Comparison of ENCODE assay signal across 8 cellular contexts in genomic region chr5:81579525-81579924, GRCh38.
DNase-seq lines count a peak whose midpoint lies in the region; ATAC-seq, FAIRE-seq and TF ChIP-seq lines count a peak whose summit lies in the region.

No MANE protein-coding gene starts in this region.

- peak overlapping the region; percentile 0 for H3K4me3 Mint-ChIP-seq in natural killer cell treated with Interleukin-12 subunit alpha and Interleukin-12 subunit beta and Interleukin-15 and Interleukin-18, amount 100 ng/mL, for 72 hours

- no peaks in the 10 kb centered on the region for H3K27me3 ChIP-seq in Karpas-422 (ENCODE audit: low read length)

- peak overlapping the region in 1 of 2 donors; percentile 41 for H3K27ac Mint-ChIP-seq in natural killer cell treated with Interleukin-12 subunit alpha and Interleukin-12 subunit beta and Interleukin-15 and Interleukin-18, amount 100 ng/mL, for 72 hours

- FAIRE-seq in GM19239 (lab: Jason Lieb, UNC), result no peak

- H3K36me3 ChIP-seq in Karpas-422 (ENCODE audit: insufficient read depth, low read length) (no peaks in the 10 kb centered on the region; the same call in 1 of the 2 replicates), SK-N-MC (ENCODE audit: insufficient read depth, low read length) (no peaks in the 10 kb centered on the region)

- no peaks in the 10 kb centered on the region for H3K27me3 Mint-ChIP-seq in natural killer cell treated with Interleukin-12 subunit alpha and Interleukin-12 subunit beta and Interleukin-15 and Interleukin-18, amount 100 ng/mL, for 72 hours

- no peaks in the 10 kb centered on the region for H3K36me3 Mint-ChIP-seq in natural killer cell treated with Interleukin-12 subunit alpha and Interleukin-12 subunit beta and Interleukin-15 and Interleukin-18, amount 100 ng/mL, for 72 hours

- H3K9me3 ChIP-seq in Karpas-422 (ENCODE audit: low read length) (no peaks in the 10 kb centered on the region), SK-N-MC (ENCODE audit: low read depth, low read length) (no peaks in the 10 kb centered on the region)

- H3K9ac ChIP-seq in Karpas-422 (ENCODE audit: low read length), result no peak overlapping the region
- H3K9ac ChIP-seq in SK-N-MC (ENCODE audit: insufficient read length), result no peak overlapping the region

- no peak overlapping the region for H2AFZ ChIP-seq in Karpas-422 (ENCODE audit: low read length)

- no peak overlapping the region for H3K4me3 ChIP-seq in Karpas-422 (ENCODE audit: low read length)
- H3K4me3 ChIP-seq in SK-N-MC, result no peak overlapping the region

- H4K20me1 ChIP-seq in Karpas-422 (ENCODE audit: insufficient read depth, low read depth, low read length), result no peaks in the 10 kb centered on the region

- ATAC-seq in natural killer cell treated with Interleukin-12 subunit alpha and Interleukin-12 subunit beta and Interleukin-15 and Interleukin-18, amount 100 ng/mL, for 72 hours, result peak; percentile 65 to 83
- no peak for ATAC-seq in HG03045 (IDR thresholded peaks at IDR 0.05; ENCODE audit: unreplicated experiment)

- DNase-seq in SIG-M5 treated with dmso at 0.1 percent for 504 hours (lab: John Stamatoyannopoulos, UW; ENCODE audit: unreplicated experiment) (peak; percentile 38), SIG-M5 (lab: John Stamatoyannopoulos, UW) (no peak), Karpas-422 (peak; percentile 70), SK-N-MC (ENCODE audit: low read depth, low spot score) (peak; percentile 78), GM19239 (ENCODE audit: insufficient read length, low spot score) (no peak), GM20000 (ENCODE audit: low spot score) (no peak)
- DNase-seq in natural killer cell treated with Interleukin-12 subunit alpha and Interleukin-12 subunit beta and Interleukin-15 and Interleukin-18, amount 100 ng/mL, for 72 hours (ENCODE audit: low spot score), result no peak

- no peaks in the 10 kb centered on the region for H3K9me3 Mint-ChIP-seq in natural killer cell treated with Interleukin-12 subunit alpha and Interleukin-12 subunit beta and Interleukin-15 and Interleukin-18, amount 100 ng/mL, for 72 hours

- peaks cover 78% of the 10 kb centered on the region for H3K79me2 ChIP-seq in Karpas-422 (ENCODE audit: low read length)

- H3K4me2 ChIP-seq in Karpas-422 (ENCODE audit: low read depth, low read length, poor library complexity, severe bottlenecking), result peak overlapping the region; percentile 38

- H3K27ac ChIP-seq in Karpas-422 (ENCODE audit: low read length) (peak overlapping the region; percentile 28), SK-N-MC (no peak overlapping the region)

- peaks cover 32% of the 10 kb centered on the region for H3K4me1 ChIP-seq in Karpas-422 (ENCODE audit: low read length)

- H3K4me1 Mint-ChIP-seq in natural killer cell treated with Interleukin-12 subunit alpha and Interleukin-12 subunit beta and Interleukin-15 and Interleukin-18, amount 100 ng/mL, for 72 hours (ENCODE audit: low read depth in 2 of 2), result peaks cover 9 to 10% of the 10 kb centered on the region in 2 donors

- no peak for TF ChIP-seq CTCF in GM20000 (IDR thresholded peaks at IDR 0.05; ENCODE audit: extremely low read depth, missing control alignments)

- no peaks in the 10 kb centered on the region for H3K9me2 ChIP-seq in Karpas-422 (replicated peaks; ENCODE audit: insufficient read depth, low read length)

Comparison
In these comparisons a context has a peak if more than half of its experiments do, and no peak if none do; other contexts are left out.
1. DNase-seq: peak in SIG-M5 treated with dmso at 0.1 percent for 504 hours (single experiment), Karpas-422 (single experiment) and SK-N-MC (single experiment); none in SIG-M5 (single experiment), natural killer cell treated with Interleukin-12 subunit alpha and Interleukin-12 subunit beta and Interleukin-15 and Interleukin-18, amount 100 ng/mL, for 72 hours (single experiment), GM19239 (single experiment) and GM20000 (single experiment).